ENCODE assay signal across 1 cellular context in the genomic region with DNA sequence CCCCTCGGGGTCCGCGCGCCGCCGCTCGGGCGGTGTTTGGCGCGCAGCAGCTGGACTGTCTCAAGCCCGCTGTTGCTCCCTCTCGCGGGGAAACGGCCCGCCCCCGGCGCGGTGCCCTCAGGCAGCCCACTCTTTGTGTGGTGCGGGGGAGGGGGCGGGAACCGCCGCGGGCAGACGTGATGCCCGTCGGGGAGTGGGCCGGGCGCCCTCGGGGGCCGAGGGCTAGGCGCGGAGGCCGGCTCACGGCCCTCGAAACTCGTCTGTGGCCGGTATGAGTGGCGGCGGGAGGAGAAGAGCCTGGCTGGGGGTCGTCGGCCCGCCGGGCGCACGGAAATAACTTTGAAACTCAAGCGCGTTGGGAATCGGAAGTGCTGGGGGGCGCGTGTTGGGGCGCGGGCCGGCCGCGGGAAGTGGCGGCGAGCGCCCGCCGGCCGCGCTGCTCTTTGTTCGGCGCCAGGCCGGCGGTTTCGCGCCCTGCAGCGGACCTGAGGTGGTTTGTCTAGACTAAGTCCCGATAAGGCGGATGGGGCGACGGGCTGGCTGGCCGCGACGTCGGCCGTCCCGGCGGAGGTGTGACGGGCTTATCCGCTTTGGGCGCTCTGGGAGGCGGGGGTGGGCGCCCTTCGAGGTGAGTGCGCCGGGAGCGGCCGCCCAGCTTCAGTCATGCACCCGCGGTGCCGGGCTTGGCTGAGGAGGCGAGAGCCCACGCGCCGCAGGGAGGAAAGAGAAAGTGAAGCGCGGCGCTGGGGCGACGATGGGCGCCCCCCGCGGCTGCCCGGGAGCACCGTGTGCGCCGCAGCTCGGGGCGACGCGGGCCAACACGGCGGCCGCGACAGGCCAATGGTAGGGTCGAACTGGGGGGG.
A peak's percentile ranks its signal among the peaks of the same experiment; 100 is the strongest.
TF ChIP-seq lines count a peak whose summit lies in the region.

No MANE protein-coding gene starts in this region.

TF ChIP-seq in IMR-90, 13 proteins besides CTCF, POLR2A, EP300 and RAD21:
- peak; percentile 60; the same call in 1 of the 2 replicates for TF ChIP-seq MAZ (IDR thresholded peaks at IDR 0.05; ENCODE audit: borderline replicate concordance, low read depth, low read length)
- TF ChIP-seq, protein P1, sequence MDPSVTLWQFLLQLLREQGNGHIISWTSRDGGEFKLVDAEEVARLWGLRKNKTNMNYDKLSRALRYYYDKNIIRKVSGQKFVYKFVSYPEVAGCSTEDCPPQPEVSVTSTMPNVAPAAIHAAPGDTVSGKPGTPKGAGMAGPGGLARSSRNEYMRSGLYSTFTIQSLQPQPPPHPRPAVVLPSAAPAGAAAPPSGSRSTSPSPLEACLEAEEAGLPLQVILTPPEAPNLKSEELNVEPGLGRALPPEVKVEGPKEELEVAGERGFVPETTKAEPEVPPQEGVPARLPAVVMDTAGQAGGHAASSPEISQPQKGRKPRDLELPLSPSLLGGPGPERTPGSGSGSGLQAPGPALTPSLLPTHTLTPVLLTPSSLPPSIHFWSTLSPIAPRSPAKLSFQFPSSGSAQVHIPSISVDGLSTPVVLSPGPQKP (IDR thresholded peaks at IDR 0.05; ENCODE audit: borderline replicate concordance, low read depth, low read length): no peak
- peak; percentile 28; the same call in 1 of the 2 replicates for TF ChIP-seq MXI1 (IDR thresholded peaks at IDR 0.05; ENCODE audit: borderline replicate concordance, low read depth, low read length)
- no peak for TF ChIP-seq CEBPB (IDR thresholded peaks at IDR 0.05; ENCODE audit: low read depth, low read length)
- peak; percentile 92; the same call in 1 of the 2 replicates for TF ChIP-seq CHD1 (IDR thresholded peaks at IDR 0.05; ENCODE audit: low read depth, low read length)
